19 cellular contexts compared by ENCODE assay signal in the genomic region with DNA sequence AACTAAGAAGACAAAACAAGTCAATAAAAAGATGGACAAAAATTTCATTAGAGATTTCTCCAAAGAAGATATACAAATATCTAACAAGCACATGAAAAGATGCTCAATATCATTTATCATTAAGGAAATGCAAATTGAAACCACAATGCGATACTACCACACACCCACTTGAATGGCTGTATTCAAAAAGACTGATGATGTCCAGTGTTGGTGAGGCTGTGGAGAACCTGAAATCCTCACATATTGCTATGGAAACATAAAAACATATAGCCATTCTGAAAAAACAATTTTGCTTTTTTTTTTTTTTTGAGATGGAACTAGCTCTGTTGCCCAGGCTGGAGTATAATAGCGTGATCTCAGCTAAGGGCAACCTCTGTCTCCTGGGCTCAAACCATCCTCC.
"Had no signal": no experiment of that assay in that cellular context is flagged by ENCODE, and none has a peak within 500 bp of the region (broad histone marks: within the 10 kb centered on the region; RNA-seq: fewer than 3 reads in every experiment).

No MANE protein-coding gene starts in this region.

- H3K27me3 ChIP-seq: body of pancreas had no signal

- H3K4me3 ChIP-seq: body of pancreas, SK-N-MC had no signal

- H3K9me3 Mint-ChIP-seq: activated CD4-positive, alpha-beta memory T cell treated with anti-CD3 and anti-CD28 coated beads, Interleukin-2, amount 10 ng/mL, durations not matched to agents 7 days and 5 days had no signal

- DNase-seq: activated CD4-positive, alpha-beta memory T cell treated with anti-CD3 and anti-CD28 coated beads, Interleukin-2, amount 10 ng/mL, durations not matched to agents 7 days and 5 days; activated CD4-positive, alpha-beta T cell treated with anti-CD3 and anti-CD28 coated beads for 36 hours; activated CD4-positive, alpha-beta T cell treated with anti-CD3 and anti-CD28 coated beads, Interleukin-2, amount 50 U/mL, for 1 hour; activated gamma-delta T cell; activated naive CD4-positive, alpha-beta T cell treated with anti-CD3 and anti-CD28 coated beads, Interleukin-2, amount 10 ng/mL, durations not matched to agents 7 days and 5 days; activated naive CD8-positive, alpha-beta T cell treated with anti-CD3 and anti-CD28 coated beads for 36 hours; activated T-cell treated with anti-CD3 and anti-CD28 coated beads for 4 hours; activated T-cell treated with anti-CD3 and anti-CD28 coated beads, Interleukin-2, amount 50 U/mL, for 48 hours; body of pancreas; NCI-H1048; NCI-H1930; NCI-H226; NCI-H526; T-helper 1 cell had no signal

- H3K9me3 ChIP-seq: body of pancreas had no signal

- H3K36me3 Mint-ChIP-seq: activated naive CD4-positive, alpha-beta T cell treated with anti-CD3 and anti-CD28 coated beads, Interleukin-2, amount 10 ng/mL, durations not matched to agents 7 days and 5 days had no signal

- H3K4me3 Mint-ChIP-seq: activated CD4-positive, alpha-beta memory T cell treated with anti-CD3 and anti-CD28 coated beads, Interleukin-2, amount 10 ng/mL, durations not matched to agents 7 days and 5 days; activated CD4-positive, alpha-beta T cell treated with anti-CD3 and anti-CD28 coated beads for 36 hours; activated naive CD4-positive, alpha-beta T cell treated with anti-CD3 and anti-CD28 coated beads, Interleukin-2, amount 10 ng/mL, durations not matched to agents 7 days and 5 days; activated naive CD8-positive, alpha-beta T cell treated with anti-CD3 and anti-CD28 coated beads for 36 hours; activated T-helper 17 cell treated with anti-CD3 and anti-CD28 coated beads, Interleukin-2, amount 50 U/mL, for 72 hours had no signal

- H3K27ac ChIP-seq: body of pancreas, SK-N-MC, VCaP had no signal

- ATAC-seq: activated CD4-positive, alpha-beta T cell treated with anti-CD3 and anti-CD28 coated beads for 36 hours; activated T-helper 17 cell treated with anti-CD3 and anti-CD28 coated beads, Interleukin-2, amount 50 U/mL, for 72 hours; body of pancreas; Panc1; Right ventricle myocardium inferior had no signal

- H3K27me3 Mint-ChIP-seq: activated CD4-positive, alpha-beta memory T cell treated with anti-CD3 and anti-CD28 coated beads, Interleukin-2, amount 10 ng/mL, durations not matched to agents 7 days and 5 days; activated naive CD8-positive, alpha-beta T cell treated with anti-CD3 and anti-CD28 coated beads for 36 hours; activated T-helper 17 cell treated with anti-CD3 and anti-CD28 coated beads, Interleukin-2, amount 50 U/mL, for 72 hours had no signal

- H3K4me1 Mint-ChIP-seq: activated CD4-positive, alpha-beta memory T cell treated with anti-CD3 and anti-CD28 coated beads, Interleukin-2, amount 10 ng/mL, durations not matched to agents 7 days and 5 days; activated CD4-positive, alpha-beta T cell treated with anti-CD3 and anti-CD28 coated beads for 36 hours; activated naive CD4-positive, alpha-beta T cell treated with anti-CD3 and anti-CD28 coated beads, Interleukin-2, amount 10 ng/mL, durations not matched to agents 7 days and 5 days; activated T-helper 17 cell treated with anti-CD3 and anti-CD28 coated beads, Interleukin-2, amount 50 U/mL, for 72 hours had no signal

- H3K27ac Mint-ChIP-seq: activated CD4-positive, alpha-beta memory T cell treated with anti-CD3 and anti-CD28 coated beads, Interleukin-2, amount 10 ng/mL, durations not matched to agents 7 days and 5 days; activated CD4-positive, alpha-beta T cell treated with anti-CD3 and anti-CD28 coated beads for 36 hours; activated naive CD4-positive, alpha-beta T cell treated with anti-CD3 and anti-CD28 coated beads, Interleukin-2, amount 10 ng/mL, durations not matched to agents 7 days and 5 days; activated naive CD8-positive, alpha-beta T cell treated with anti-CD3 and anti-CD28 coated beads for 36 hours; activated T-helper 17 cell treated with anti-CD3 and anti-CD28 coated beads, Interleukin-2, amount 50 U/mL, for 72 hours had no signal
